ENCODE assay signal across 1 cellular context in the genomic region with DNA sequence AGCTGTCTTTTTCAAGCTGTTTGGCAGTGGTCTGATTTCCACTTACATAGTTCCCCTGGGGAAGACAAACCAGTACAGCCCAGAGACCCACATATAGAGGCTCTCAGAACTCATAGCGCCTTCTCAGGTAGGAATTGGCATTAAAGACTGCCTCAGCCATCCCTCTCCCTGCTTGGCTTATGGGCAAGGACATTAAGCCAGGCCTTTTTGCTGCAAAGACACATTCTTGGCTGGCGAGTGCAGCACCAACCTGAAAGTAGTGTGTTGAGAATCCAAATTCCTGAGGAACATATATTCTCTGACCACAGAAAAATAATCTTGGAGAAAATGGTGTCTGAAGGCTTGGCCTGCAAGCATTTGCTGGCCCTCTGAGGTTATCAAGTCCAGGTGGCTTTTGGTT.
TF ChIP-seq lines count a peak whose summit lies in the region.

No MANE protein-coding gene starts in this region.

TF ChIP-seq in IMR-90, 13 proteins besides CTCF, POLR2A, EP300 and RAD21:
- no peak for TF ChIP-seq USF2 (IDR thresholded peaks at IDR 0.05; ENCODE audit: low read depth, low read length)
- no peak for TF ChIP-seq SMC3 (IDR thresholded peaks at IDR 0.05; ENCODE audit: low read depth, low read length)
- TF ChIP-seq RFX5 (IDR thresholded peaks at IDR 0.05; ENCODE audit: low read depth, low read length): no peak
- no peak for TF ChIP-seq ELK1 (IDR thresholded peaks at IDR 0.05; ENCODE audit: borderline replicate concordance, low read depth, low read length)
- no peak for TF ChIP-seq MAZ (IDR thresholded peaks at IDR 0.05; ENCODE audit: borderline replicate concordance, low read depth, low read length)
- TF ChIP-seq MXI1 (IDR thresholded peaks at IDR 0.05; ENCODE audit: borderline replicate concordance, low read depth, low read length): no peak
- no peak for TF ChIP-seq NFE2L2 (IDR thresholded peaks at IDR 0.05; ENCODE audit: low read depth, low read length)
- TF ChIP-seq FOS (IDR thresholded peaks at IDR 0.05; ENCODE audit: low read depth, low read length): no peak
- TF ChIP-seq CEBPB (IDR thresholded peaks at IDR 0.05; ENCODE audit: low read depth, low read length): no peak
- TF ChIP-seq BHLHE40 (IDR thresholded peaks at IDR 0.05; ENCODE audit: low read depth, low read length): no peak
- TF ChIP-seq CHD1 (IDR thresholded peaks at IDR 0.05; ENCODE audit: low read depth, low read length): no peak
- no peak for TF ChIP-seq RCOR1 (IDR thresholded peaks at IDR 0.05; ENCODE audit: insufficient replicate concordance, low read length)
- TF ChIP-seq MAFK (IDR thresholded peaks at IDR 0.05; ENCODE audit: low read depth, low read length): no peak
